8 cellular contexts compared by ENCODE assay signal in the genomic region with DNA sequence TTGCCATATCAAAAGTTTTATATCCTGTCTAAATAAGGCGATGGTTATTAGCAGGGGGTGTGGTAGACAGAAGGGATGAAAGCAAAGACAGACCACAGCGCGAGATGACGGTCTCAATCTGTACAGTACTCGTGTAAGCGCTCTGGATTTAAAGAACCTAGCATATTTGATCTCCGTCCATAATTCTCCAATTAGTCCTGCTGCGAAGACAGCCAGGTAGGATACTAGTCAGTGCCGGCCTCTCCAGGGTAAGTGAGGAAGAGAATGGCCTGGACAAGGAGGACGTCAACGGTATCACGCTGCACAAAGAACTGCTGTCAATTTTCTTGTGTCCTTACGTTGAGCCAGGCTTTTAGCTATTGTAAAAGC. TPM values are rescaled to one million over a fixed set of nuclear protein-coding genes. Genes with fewer than 3 reads are reported as not detected.
DNase-seq lines count a peak whose midpoint lies in the region; ATAC-seq and TF ChIP-seq lines count a peak whose summit lies in the region.

No MANE protein-coding gene starts in this region.

- H3K4me1 ChIP-seq in skeletal muscle satellite cell (ENCODE audit: control insufficient read depth, insufficient read depth, low read length) = peaks cover 6% of the 10 kb centered on the region
- peaks cover 29% of the 10 kb centered on the region for H3K4me1 ChIP-seq in body of pancreas

- 11 to 13% methylated on average over 13 of the region's 13 CpGs for WGBS in body of pancreas, 2 donors

- no peak for TF ChIP-seq POLR2A in body of pancreas (IDR thresholded peaks at IDR 0.05)

- peak overlapping the region; percentile 93 for H3K9ac ChIP-seq in skeletal muscle satellite cell (ENCODE audit: low read depth, low read length)

- DNase-seq in A172 (ENCODE audit: low spot score) (peak; percentile 33), GF-D8 (lab: John Stamatoyannopoulos, UW) (peak; percentile 30), SK-MEL-5 (ENCODE audit: low read depth, low spot score) (peak; percentile 10), fibroblast of pulmonary artery (ENCODE audit: low read depth) (peak; percentile 11), amygdala (lab: John Stamatoyannopoulos, UW) (no peak), body of pancreas (no peak)

- intact Hi-C loops in body of pancreas (cut with DNase I) = no loop called here

- no peak overlapping the region for H3K27ac ChIP-seq in body of pancreas

- H3K36me3 ChIP-seq in skeletal muscle satellite cell (ENCODE audit: insufficient read depth, low read length) (no peaks in the 10 kb centered on the region), body of pancreas (replicated peaks in 1 of 2; ENCODE audit: insufficient read depth in 1 of 2, low read depth in 2 of 2) (no peaks in the 10 kb centered on the region)

- in situ Hi-C loops in SK-MEL-5 (cut with HindIII; ENCODE audit: low pct_unique_long_range_greater_than_20kb, low sequenced_read_pairs) = loop anchor here (25.0 kb wide), 1 partner anchor 298 kb away; no protein-coding TSS in a partner anchor

- H3K27me3 ChIP-seq in skeletal muscle satellite cell (ENCODE audit: control insufficient read depth, insufficient read depth, low read length) (no peaks in the 10 kb centered on the region), body of pancreas (no peaks in the 10 kb centered on the region)

- H3K4me3 ChIP-seq in fibroblast of pulmonary artery (replicated peaks; ENCODE audit: low read depth, low read length) = peak overlapping the region; percentile 91
- peak overlapping the region; percentile 87 for H3K4me3 ChIP-seq in skeletal muscle satellite cell (ENCODE audit: low read length)
- H3K4me3 ChIP-seq in body of pancreas = peak overlapping the region in 1 of 2 donors; percentile 44

- no peaks in the 10 kb centered on the region for H3K9me3 ChIP-seq in skeletal muscle satellite cell (replicated peaks; ENCODE audit: low read length)
- no peaks in the 10 kb centered on the region for H3K9me3 ChIP-seq in body of pancreas

- H3K4me2 ChIP-seq in skeletal muscle satellite cell (ENCODE audit: low read length) = peak overlapping the region; percentile 89

- TF ChIP-seq CTCF in fibroblast of pulmonary artery (IDR thresholded peaks at IDR 0.05; ENCODE audit: low read length, missing control alignments) = no peak
- TF ChIP-seq CTCF in body of pancreas (IDR thresholded peaks at IDR 0.05) = no peak

- ATAC-seq in HG02973 (IDR thresholded peaks at IDR 0.05; ENCODE audit: unreplicated experiment) = peak; percentile 16
- ATAC-seq in body of pancreas = no peak

RNA-seq across cellular contexts. Expression of a gene that starts 0.7 kb away (rescaled TPM):
- total RNA-seq in A172 (2014; rRNA removed; shearing (Covaris generic)) = 30.0 and 33.5 TPM in 2 replicates
- 12.6 and 13.6 TPM in 2 replicates for total RNA-seq in SK-MEL-5 (2014; rRNA removed; shearing (Covaris generic))
- 13.5 and 16.1 TPM in 2 replicates for polyA plus RNA-seq in SK-MEL-5 (2015; cell fraction: cytosol; rRNA removed)
- 11.6 and 24.7 TPM in 2 replicates for polyA plus RNA-seq in SK-MEL-5 (2015; cell fraction: nucleus; rRNA removed)
- 4.8 and 5.9 TPM in 2 replicates for total RNA-seq in skeletal muscle satellite cell (2012; rRNA removed)
- 1 to 10 TPM in 1 of 2 donors, not detected in 1; 2.0 TPM for total RNA-seq in body of pancreas

Comparison
In these comparisons a context has a peak if more than half of its experiments do, and no peak if none do; other contexts are left out.
1. DNase-seq: peak in A172 (single experiment), GF-D8 (single experiment), SK-MEL-5 (single experiment) and fibroblast of pulmonary artery (single experiment); none in amygdala (0 of 56) and body of pancreas (0 of 4).